ENCODE assay signal across 10 cellular contexts in genomic region chr10:88108115-88108610, GRCh38.
DNase-seq lines count a peak whose midpoint lies in the region; ATAC-seq lines count a peak whose summit lies in the region.
"Had no signal": no experiment of that assay in that cellular context is flagged by ENCODE, and none has a peak within 500 bp of the region (broad histone marks: within the 10 kb centered on the region; RNA-seq: fewer than 3 reads in every experiment).

No MANE protein-coding gene starts in this region.

- H3K9me3 Mint-ChIP-seq in stimulated activated naive CD8-positive, alpha-beta T cell treated with anti-CD3 and anti-CD28 coated beads, Interleukin-15, amount 100 ng/mL, for 72 hours, result peaks cover 0 to 4% of the 10 kb centered on the region in 2 donors
- H3K9me3 Mint-ChIP-seq: activated naive CD4-positive, alpha-beta T cell treated with anti-CD3 and anti-CD28 coated beads, Interleukin-2, amount 50 U/mL, for 24 hours had no signal

- no peak overlapping the region for H3K4me3 Mint-ChIP-seq in stimulated activated naive CD8-positive, alpha-beta T cell treated with anti-CD3 and anti-CD28 coated beads, Interleukin-15, amount 100 ng/mL, for 72 hours
- H3K4me3 Mint-ChIP-seq: activated naive CD4-positive, alpha-beta T cell treated with anti-CD3 and anti-CD28 coated beads, Interleukin-2, amount 50 U/mL, for 24 hours had no signal

- DNase-seq in stimulated activated naive CD8-positive, alpha-beta T cell treated with anti-CD3 and anti-CD28 coated beads, Interleukin-15, Interleukin-2, amounts not matched to agents 100 U/mL and 50 U/mL, for 24 hours, result no peak
- DNase-seq in stimulated activated naive CD8-positive, alpha-beta T cell treated with anti-CD3 and anti-CD28 coated beads, Interleukin-15, amount 100 ng/mL, for 72 hours, result no peak
- DNase-seq in UCSD-AML1 (lab: John Stamatoyannopoulos, UW; ENCODE audit: unreplicated experiment), result peak; percentile 59
- no peak for DNase-seq in 8988T
- DNase-seq in NCI-H128 (lab: John Stamatoyannopoulos, UW; ENCODE audit: unreplicated experiment), result no peak
- DNase-seq in activated CD8-positive, alpha-beta memory T cell treated with anti-CD3 and anti-CD28 coated beads, Interleukin-2, amount 50 U/mL, for 48 hours, result no peak
- no peak for DNase-seq in activated CD8-positive, alpha-beta memory T cell treated with anti-CD3 and anti-CD28 coated beads, Interleukin-2, amount 50 U/mL, for 4 hours
- DNase-seq: NCI-H510A had no signal

- H3K27ac Mint-ChIP-seq in stimulated activated naive CD8-positive, alpha-beta T cell treated with anti-CD3 and anti-CD28 coated beads, Interleukin-15, amount 100 ng/mL, for 72 hours, result no peak overlapping the region
- H3K27ac Mint-ChIP-seq: activated naive CD4-positive, alpha-beta T cell treated with anti-CD3 and anti-CD28 coated beads, Interleukin-2, amount 50 U/mL, for 24 hours had no signal

- peaks cover 27% of the 10 kb centered on the region for H3K4me1 Mint-ChIP-seq in stimulated activated naive CD8-positive, alpha-beta T cell treated with anti-CD3 and anti-CD28 coated beads, Interleukin-15, amount 100 ng/mL, for 72 hours

- H3K27me3 Mint-ChIP-seq in stimulated activated naive CD8-positive, alpha-beta T cell treated with anti-CD3 and anti-CD28 coated beads, Interleukin-15, amount 100 ng/mL, for 72 hours, result peaks cover 18% of the 10 kb centered on the region

- peak; percentile 7 for ATAC-seq in stimulated activated naive CD8-positive, alpha-beta T cell treated with anti-CD3 and anti-CD28 coated beads, Interleukin-15, Interleukin-2, amounts not matched to agents 100 U/mL and 50 U/mL, for 24 hours
- no peak for ATAC-seq in stimulated activated naive CD8-positive, alpha-beta T cell treated with anti-CD3 and anti-CD28 coated beads, Interleukin-15, amount 100 ng/mL, for 72 hours
- ATAC-seq in HG03342 (IDR thresholded peaks at IDR 0.05; ENCODE audit: unreplicated experiment), result peak; percentile 38
